In genomic region chr9:118577121-118577520, GRCh38 we compare ENCODE assay signal across 17 cellular contexts.
DNase-seq lines count a peak whose midpoint lies in the region; ATAC-seq, FAIRE-seq and TF ChIP-seq lines count a peak whose summit lies in the region.
"Had no signal": no experiment of that assay in that cellular context is flagged by ENCODE, and none has a peak within 500 bp of the region (broad histone marks: within the 10 kb centered on the region; RNA-seq: fewer than 3 reads in every experiment).

No MANE protein-coding gene starts in this region.

- no peaks in the 10 kb centered on the region for H3K27me3 Mint-ChIP-seq in activated T-cell treated with anti-CD3 and anti-CD28 coated beads, Interleukin-2, amount 50 U/mL, for 24 hours
- H3K27me3 Mint-ChIP-seq: activated T-helper 17 cell treated with anti-CD3 and anti-CD28 coated beads, Interleukin-2, amount 50 U/mL, for 72 hours had no signal

- in situ Hi-C loops in HepG2 (cut with HindIII; ENCODE audit: extremely low pct_ligation_motif_present, low pct_unique_long_range_greater_than_20kb), result no loop called here

- H3K27ac Mint-ChIP-seq in activated T-cell treated with anti-CD3 and anti-CD28 coated beads, Interleukin-2, amount 50 U/mL, for 24 hours, result no peak overlapping the region
- H3K27ac Mint-ChIP-seq: activated T-helper 17 cell treated with anti-CD3 and anti-CD28 coated beads, Interleukin-2, amount 50 U/mL, for 72 hours had no signal

- H3K4me2 ChIP-seq in endothelial cell of umbilical vein (ENCODE audit: insufficient read depth, low read length) (peak overlapping the region; percentile 65), HepG2 (ENCODE audit: low read depth, low read length) (no peak overlapping the region)

- H3K4me3 Mint-ChIP-seq in activated T-cell treated with anti-CD3 and anti-CD28 coated beads, Interleukin-2, amount 50 U/mL, for 24 hours, result no peak overlapping the region
- H3K4me3 Mint-ChIP-seq: activated T-helper 17 cell treated with anti-CD3 and anti-CD28 coated beads, Interleukin-2, amount 50 U/mL, for 72 hours had no signal

- TF ChIP-seq POLR2A in endothelial cell of umbilical vein (IDR thresholded peaks at IDR 0.05; ENCODE audit: low read depth, low read length), result no peak
- no peak for TF ChIP-seq POLR2A in HepG2 (IDR thresholded peaks at IDR 0.05; ENCODE audit: insufficient read depth in 1 of 2, low read depth in 2 of 2, low read length in 2 of 2)

- H3K27me3 ChIP-seq in endothelial cell of umbilical vein (ENCODE audit: control insufficient read depth in 2 of 2, insufficient read depth in 2 of 2, low read length in 2 of 2), result no peaks in the 10 kb centered on the region
- no peaks in the 10 kb centered on the region for H3K27me3 ChIP-seq in HepG2 (ENCODE audit: control insufficient read depth in 1 of 2, insufficient read depth in 2 of 2, low read length in 2 of 2)
- H3K27me3 ChIP-seq: BE2C, neutrophil had no signal

- H3K9ac ChIP-seq in endothelial cell of umbilical vein (replicated peaks; ENCODE audit: extremely low read depth, insufficient read depth, low read length) (peak overlapping the region; percentile 60), HepG2 (ENCODE audit: insufficient read depth, low read depth, low read length) (no peak overlapping the region)

- ATAC-seq in HepG2, result no peak
- ATAC-seq in GM19351 (IDR thresholded peaks at IDR 0.05; ENCODE audit: unreplicated experiment), result no peak
- ATAC-seq: activated T-helper 17 cell treated with anti-CD3 and anti-CD28 coated beads, Interleukin-2, amount 50 U/mL, for 72 hours; left lobe of liver had no signal

- H3K4me1 ChIP-seq in endothelial cell of umbilical vein (ENCODE audit: control insufficient read depth, extremely low read depth, insufficient read depth, low read length) (peaks cover 17% of the 10 kb centered on the region), mesodermal cell (ENCODE audit: control insufficient read depth, insufficient read depth, low read length, poor library complexity, severe bottlenecking) (no peaks in the 10 kb centered on the region), HepG2 (ENCODE audit: insufficient read depth, low read length) (no peaks in the 10 kb centered on the region)
- H3K4me1 ChIP-seq: BE2C had no signal

- peak; percentile 47 for FAIRE-seq in endothelial cell of umbilical vein (lab: Jason Lieb, UNC)
- no peak for FAIRE-seq in HepG2 (lab: Jason Lieb, UNC)
- FAIRE-seq: GM18507 had no signal

- H3K9me1 ChIP-seq in endothelial cell of umbilical vein (replicated peaks; ENCODE audit: control insufficient read depth, extremely low read depth, insufficient read depth, low read length), result no peaks in the 10 kb centered on the region

- CTCF ChIA-PET in endothelial cell of umbilical vein (lab: Charles Lee), result interaction anchor here (0.7 kb wide), 1 partner anchor 48 kb away, joined by 3 read pairs; no protein-coding TSS in a partner anchor
- CTCF ChIA-PET in HepG2 (lab: Yijun Ruan, JAX; ENCODE audit: low intra/inter-chr PET ratio, low total read pairs), result no interaction called here

- DNase-seq in AG20443 (ENCODE audit: low spot score) (peak; percentile 34), RPMI7951 (ENCODE audit: low read depth) (peak; percentile 65), endothelial cell of umbilical vein (ENCODE audit: low read depth, low spot score) (peak; percentile 77), HepG2 (ENCODE audit: low spot score) (no peak), NCI-H187 (lab: John Stamatoyannopoulos, UW) (no peak)
- no peak for DNase-seq in activated T-cell treated with anti-CD3 and anti-CD28 coated beads, Interleukin-2, amount 50 U/mL, for 24 hours
- DNase-seq: activated CD4-positive, alpha-beta T cell treated with anti-CD3 and anti-CD28 coated beads for 48 hours; BE2C; central memory CD4-positive, alpha-beta T cell; KBM-7; NCI-H146 had no signal

- H3K4me3 ChIP-seq in endothelial cell of umbilical vein (replicated peaks in 1 of 3; ENCODE audit: insufficient read depth in 1 of 3, low read depth in 1 of 3, low read length in 3 of 3) (no peak overlapping the region), mesodermal cell (ENCODE audit: extremely low read depth, insufficient read depth, low read length, poor library complexity, severe bottlenecking) (no peak overlapping the region), HepG2 (replicated peaks in 1 of 3; ENCODE audit: insufficient read depth in 1 of 3, low read depth in 2 of 3, low read length in 3 of 3) (no peak overlapping the region; a peak in 1 of 6 replicates)

- WGBS in mesodermal cell (ENCODE audit: insufficient coverage in 2 of 2), 2 experiments, result no CpG with 5 or more reads among the region's 1 CpG
- 2% methylated on average over 1 of the region's 1 CpG for WGBS in HepG2 (ENCODE audit: low lambda C conversion rate)

- intact Hi-C loops in endothelial cell of umbilical vein (cut with micrococcal nuclease) (loop anchor here (1.0 kb wide), 1 partner anchor 48 kb away; no protein-coding TSS in a partner anchor), HepG2 (cut with micrococcal nuclease; ENCODE audit: unreplicated experiment) (no loop called here)

- BruUV-seq in endothelial cell of umbilical vein (replicated peaks; lab: Mats Ljungman, UMichigan) (no TSS peak), HepG2 (replicated peaks; lab: Mats Ljungman, UMichigan) (no TSS peak)

- H3K36me3 ChIP-seq in endothelial cell of umbilical vein (ENCODE audit: control insufficient read depth in 2 of 2, extremely low read depth in 1 of 2, insufficient read depth in 2 of 2, low read length in 2 of 2) (no peaks in the 10 kb centered on the region), mesodermal cell (ENCODE audit: control insufficient read depth, insufficient read depth, low read length) (no peaks in the 10 kb centered on the region), HepG2 (replicated peaks in 1 of 2; ENCODE audit: control insufficient read depth in 1 of 2, insufficient read depth in 2 of 2, low read length in 2 of 2) (no peaks in the 10 kb centered on the region)
- H3K36me3 ChIP-seq: BE2C, neutrophil had no signal

- H3K79me2 ChIP-seq in endothelial cell of umbilical vein (ENCODE audit: control insufficient read depth, insufficient read depth, low read length) (no peaks in the 10 kb centered on the region), HepG2 (ENCODE audit: insufficient read depth, low read length) (no peaks in the 10 kb centered on the region)

- H4K20me1 ChIP-seq in endothelial cell of umbilical vein (replicated peaks; ENCODE audit: control insufficient read depth, extremely low read depth, insufficient read depth, low read length) (no peaks in the 10 kb centered on the region), HepG2 (ENCODE audit: insufficient read depth, low read length) (no peaks in the 10 kb centered on the region)

- H3K27ac ChIP-seq in endothelial cell of umbilical vein (ENCODE audit: insufficient read depth, low read depth, low read length), result peak overlapping the region; percentile 87
- H3K27ac ChIP-seq in mesodermal cell (ENCODE audit: low read depth, low read length, severe bottlenecking), result peak overlapping the region; percentile 33
- H3K27ac ChIP-seq in HepG2 (ENCODE audit: extremely low read length, insufficient read depth, low read length), result no peak overlapping the region
- H3K27ac ChIP-seq: neutrophil had no signal

- no peaks in the 10 kb centered on the region for H3K9me3 ChIP-seq in endothelial cell of umbilical vein (replicated peaks; ENCODE audit: control insufficient read depth, insufficient read depth, low read length)
- H3K9me3 ChIP-seq in mesodermal cell (ENCODE audit: control insufficient read depth, low read length), result peaks cover 4% of the 10 kb centered on the region
- peaks cover 83% of the 10 kb centered on the region for H3K9me3 ChIP-seq in HepG2 (ENCODE audit: low read length)
- H3K9me3 ChIP-seq: BE2C, neutrophil had no signal

- TF ChIP-seq EP300 in HepG2 (IDR thresholded peaks at IDR 0.05; ENCODE audit: low read depth in 2 of 2, low read length in 2 of 2), result no peak
- no peak for TF ChIP-seq EP300 in HepG2 (CRISPR knock-in tag; IDR thresholded peaks at IDR 0.05; ENCODE audit: borderline replicate concordance)

- TF ChIP-seq RAD21 in HepG2 (CRISPR knock-in tag; IDR thresholded peaks at IDR 0.05), result no peak

- H3K9me3 Mint-ChIP-seq in activated T-cell treated with anti-CD3 and anti-CD28 coated beads, Interleukin-2, amount 50 U/mL, for 24 hours, result peaks cover 16% of the 10 kb centered on the region
- H3K9me3 Mint-ChIP-seq: activated T-helper 17 cell treated with anti-CD3 and anti-CD28 coated beads, Interleukin-2, amount 50 U/mL, for 72 hours had no signal

- H2AFZ ChIP-seq in endothelial cell of umbilical vein (ENCODE audit: low read depth, low read length) (no peak overlapping the region), HepG2 (ENCODE audit: low read length) (no peak overlapping the region)

- no peaks in the 10 kb centered on the region for H3K36me3 Mint-ChIP-seq in activated T-cell treated with anti-CD3 and anti-CD28 coated beads, Interleukin-2, amount 50 U/mL, for 24 hours (ENCODE audit: low read depth)

- dilution Hi-C loops in endothelial cell of umbilical vein (cut with MboI; ENCODE audit: extremely low pct_ligation_motif_present, low sequenced_read_pairs), result no loop called here

- H3K4me1 Mint-ChIP-seq in activated T-cell treated with anti-CD3 and anti-CD28 coated beads, Interleukin-2, amount 50 U/mL, for 24 hours (ENCODE audit: low read depth), result no peaks in the 10 kb centered on the region
- H3K4me1 Mint-ChIP-seq: activated T-helper 17 cell treated with anti-CD3 and anti-CD28 coated beads, Interleukin-2, amount 50 U/mL, for 72 hours had no signal

- POLR2A ChIA-PET in endothelial cell of umbilical vein (lab: Charles Lee), result no interaction called here
- POLR2A ChIA-PET in HepG2 (lab: Yijun Ruan, JAX), result no interaction called here

- TF ChIP-seq CTCF in endothelial cell of umbilical vein (IDR thresholded peaks at IDR 0.05; ENCODE audit: extremely low read depth in 1 of 2, insufficient read depth in 1 of 2, low read depth in 1 of 2, low read length in 2 of 2) (no peak), HepG2 (CRISPR knock-in tag; IDR thresholded peaks at IDR 0.05) (no peak)

TF ChIP-seq in endothelial cell of umbilical vein, 7 proteins besides CTCF, POLR2A, EP300 and RAD21 (continues in another document):
- peak; percentile 80 for TF ChIP-seq JUN (IDR thresholded peaks at IDR 0.05; ENCODE audit: borderline replicate concordance, insufficient read depth, insufficient read length, low read depth)
- no peak for TF ChIP-seq MYC (IDR thresholded peaks at IDR 0.05; ENCODE audit: low read depth, low read length)
- no peak for TF ChIP-seq MAX (IDR thresholded peaks at IDR 0.05; ENCODE audit: insufficient read depth, insufficient read length)

TF ChIP-seq in HepG2, 621 proteins besides CTCF, POLR2A, EP300 and RAD21 (continues in another document):
- TF ChIP-seq ZNF746 (CRISPR knock-in tag; IDR thresholded peaks at IDR 0.05), result no peak
- no peak for TF ChIP-seq ERF (CRISPR knock-in tag; IDR thresholded peaks at IDR 0.05)

Comparison
In these comparisons a context has a peak if more than half of its experiments do, and no peak if none do; other contexts are left out.
1. DNase-seq: peak in AG20443 (single experiment), RPMI7951 (single experiment) and endothelial cell of umbilical vein (single experiment); none in activated T-cell treated with anti-CD3 and anti-CD28 coated beads, Interleukin-2, amount 50 U/mL, for 24 hours (single experiment), HepG2 (single experiment) and NCI-H187 (0 of 2).